11 cellular contexts compared by ENCODE assay signal in genomic region chr5:91074615-91075014, GRCh38.
DNase-seq lines count a peak whose midpoint lies in the region; ATAC-seq and TF ChIP-seq lines count a peak whose summit lies in the region.
"Had no signal": no experiment of that assay in that cellular context is flagged by ENCODE, and none has a peak within 500 bp of the region (broad histone marks: within the 10 kb centered on the region; RNA-seq: fewer than 3 reads in every experiment).

No MANE protein-coding gene starts in this region.

- no peak overlapping the region for H3K27ac ChIP-seq in Peyer's patch
- H3K27ac ChIP-seq in SJCRH30: no peak overlapping the region

- DNase-seq in fibroblast of peridontal ligament (ENCODE audit: extremely low read depth) (peak; percentile 99), stromal cell of bone marrow (ENCODE audit: low read depth) (peak; percentile 82), mesenteric fat pad (ENCODE audit: low spot score) (no peak), Peyer's patch (no peak), SJCRH30 (no peak)
- DNase-seq: NCI-H69; stimulated activated CD4-positive, alpha-beta T cell treated with anti-CD3 and anti-CD28 coated beads, Interleukin-12 subunit alpha, Interleukin-12 subunit beta, amount 100 ng/mL, for 4 hours; thyroid gland had no signal

- no peaks in the 10 kb centered on the region for H3K27me3 ChIP-seq in Peyer's patch
- no peaks in the 10 kb centered on the region for H3K27me3 ChIP-seq in SJCRH30
- H3K27me3 ChIP-seq: thyroid gland had no signal

- TF ChIP-seq POLR2A in Peyer's patch (IDR thresholded peaks at IDR 0.05): no peak

- H3K9me3 ChIP-seq in Peyer's patch (no peaks in the 10 kb centered on the region), SJCRH30 (replicated peaks) (no peaks in the 10 kb centered on the region)
- H3K9me3 ChIP-seq: thyroid gland had no signal

- H3K36me3 ChIP-seq in Peyer's patch (no peaks in the 10 kb centered on the region), SJCRH30 (no peaks in the 10 kb centered on the region)
- H3K36me3 ChIP-seq: thyroid gland had no signal

- peak in 3 of 6 experiments; percentile 22 to 49 (median 33) for TF ChIP-seq CTCF in Peyer's patch (IDR thresholded peaks at IDR 0.05)

- ATAC-seq in GM19452 (IDR thresholded peaks at IDR 0.05; ENCODE audit: unreplicated experiment): peak; percentile 73
- ATAC-seq in HG03457 (IDR thresholded peaks at IDR 0.05; ENCODE audit: unreplicated experiment): peak; percentile 69
- ATAC-seq in HG03520 (IDR thresholded peaks at IDR 0.05; ENCODE audit: unreplicated experiment): no peak

- H3K4me1 ChIP-seq in Peyer's patch (no peaks in the 10 kb centered on the region), SJCRH30 (no peaks in the 10 kb centered on the region)

- no peak overlapping the region for H3K4me3 ChIP-seq in Peyer's patch
- H3K4me3 ChIP-seq in SJCRH30: no peak overlapping the region
- H3K4me3 ChIP-seq: thyroid gland had no signal

Comparison
In these comparisons a context has a peak if more than half of its experiments do, and no peak if none do; other contexts are left out.
1. DNase-seq: peak in fibroblast of peridontal ligament (single experiment) and stromal cell of bone marrow (single experiment); none in mesenteric fat pad (single experiment), Peyer's patch (0 of 3) and SJCRH30 (0 of 2).